7 cellular contexts compared by ENCODE assay signal in the genomic region with DNA sequence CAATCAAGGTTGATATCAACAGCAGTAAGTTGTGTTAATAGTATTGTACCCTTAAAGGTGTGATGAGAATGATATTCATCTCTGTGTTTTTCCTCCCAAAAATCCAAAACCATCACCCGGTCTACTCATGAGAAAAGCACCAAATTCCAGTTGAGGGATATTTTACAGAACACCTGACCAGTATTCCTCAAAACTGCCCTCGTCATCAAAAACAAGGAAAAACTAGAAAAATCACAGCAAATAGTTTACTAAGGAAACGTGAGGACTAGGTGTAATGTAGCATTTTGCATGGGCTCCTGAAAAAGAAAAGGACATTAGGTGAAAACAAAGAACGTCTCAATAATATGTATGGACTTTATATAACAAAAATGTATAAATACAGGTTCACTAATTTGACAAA.
"Had no signal": no experiment of that assay in that cellular context is flagged by ENCODE, and none has a peak within 500 bp of the region (broad histone marks: within the 10 kb centered on the region; RNA-seq: fewer than 3 reads in every experiment).

No MANE protein-coding gene starts in this region.

- FAIRE-seq: GM12878, GM12891, GM12892, GM18507, GM19239 had no signal

- H3K4me3 ChIP-seq: GM12878 had no signal

- DNase-seq: GDM1, GF-D8 had no signal

- ATAC-seq: GM12878 had no signal
